Comparison of ENCODE assay signal across 10 cellular contexts in genomic region chr2:27584597-27584996, GRCh38. TPM values are rescaled to one million over a fixed set of nuclear protein-coding genes. Genes with fewer than 3 reads are reported as not detected.
DNase-seq lines count a peak whose midpoint lies in the region; ATAC-seq and TF ChIP-seq lines count a peak whose summit lies in the region.
"Had no signal": no experiment of that assay in that cellular context is flagged by ENCODE, and none has a peak within 500 bp of the region (broad histone marks: within the 10 kb centered on the region; RNA-seq: fewer than 3 reads in every experiment).

No MANE protein-coding gene starts in this region.

- peaks cover 8% of the 10 kb centered on the region for H4K20me1 ChIP-seq in SU-DHL-6 (ENCODE audit: low read depth, low read length)

- H3F3A ChIP-seq in SU-DHL-6 (ENCODE audit: insufficient read depth) = peaks cover 6% of the 10 kb centered on the region; the same call in 1 of the 2 replicates

- H3K9me3 Mint-ChIP-seq in MCF 10A (ENCODE audit: unreplicated experiment) = peaks cover 6% of the 10 kb centered on the region

- peaks cover 5% of the 10 kb centered on the region for H3K36me3 Mint-ChIP-seq in MCF 10A (ENCODE audit: insufficient read depth, unreplicated experiment)

- TF ChIP-seq POLR2A in breast epithelium (IDR thresholded peaks at IDR 0.05) (no peak), uterus (IDR thresholded peaks at IDR 0.05) (no peak)

- H3K36me3 ChIP-seq in breast epithelium = no peaks in the 10 kb centered on the region
- H3K36me3 ChIP-seq in SU-DHL-6 (ENCODE audit: low read length) = peaks cover 5% of the 10 kb centered on the region; the same call in 1 of the 2 replicates
- no peaks in the 10 kb centered on the region for H3K36me3 ChIP-seq in thoracic aorta
- H3K36me3 ChIP-seq in uterus = no peaks in the 10 kb centered on the region

- BruUV-seq in MCF 10A (replicated peaks; lab: Mats Ljungman, UMichigan) = no TSS peak

- H3K27ac ChIP-seq in breast epithelium = no peak overlapping the region
- no peak overlapping the region for H3K27ac ChIP-seq in SU-DHL-6 (ENCODE audit: low read depth, low read length)
- no peak overlapping the region for H3K27ac ChIP-seq in thoracic aorta
- H3K27ac ChIP-seq in uterus = no peak overlapping the region

- H3K9me3 ChIP-seq in breast epithelium = peaks cover 0 to 13% of the 10 kb centered on the region in 2 donors
- no peaks in the 10 kb centered on the region for H3K9me3 ChIP-seq in SU-DHL-6 (ENCODE audit: insufficient read depth, low read length)
- no peaks in the 10 kb centered on the region for H3K9me3 ChIP-seq in thoracic aorta
- H3K9me3 ChIP-seq in uterus = peaks cover 0 to 7% of the 10 kb centered on the region in 2 donors

- H3K4me3 ChIP-seq in breast epithelium = no peak overlapping the region
- peak overlapping the region; percentile 76 for H3K4me3 ChIP-seq in SU-DHL-6 (ENCODE audit: insufficient read depth, low read length, poor library complexity, severe bottlenecking)
- H3K4me3 ChIP-seq in fibroblast of the aortic adventitia (ENCODE audit: low read depth, low read length) = peak overlapping the region; percentile 85
- H3K4me3 ChIP-seq in thoracic aorta = peak overlapping the region; percentile 88
- H3K4me3 ChIP-seq in uterus = no peak overlapping the region

- TF ChIP-seq CTCF in MCF 10A (IDR thresholded peaks at IDR 0.05; ENCODE audit: unreplicated experiment) (no peak), breast epithelium (IDR thresholded peaks at IDR 0.05) (no peak), SU-DHL-6 (IDR thresholded peaks at IDR 0.05; ENCODE audit: insufficient read depth, low read length, poor library complexity, severe bottlenecking) (no peak), fibroblast of the aortic adventitia (IDR thresholded peaks at IDR 0.05; ENCODE audit: insufficient read depth, low read length) (no peak), thoracic aorta (IDR thresholded peaks at IDR 0.05) (no peak), uterus (IDR thresholded peaks at IDR 0.05) (no peak)

- peaks cover 39% of the 10 kb centered on the region for H3K4me1 Mint-ChIP-seq in MCF 10A (ENCODE audit: insufficient read depth, unreplicated experiment)

- no peaks in the 10 kb centered on the region for H3K9me2 ChIP-seq in SU-DHL-6 (replicated peaks; ENCODE audit: insufficient read depth, low read length)

- H3K4me1 ChIP-seq in breast epithelium (no peaks in the 10 kb centered on the region), thoracic aorta (ENCODE audit: control insufficient read depth in 1 of 2, low read depth in 2 of 2) (peaks cover 18 to 33% of the 10 kb centered on the region in 2 donors), uterus (peaks cover 10 to 11% of the 10 kb centered on the region in 2 donors)

- POLR2A ChIA-PET in MCF 10A (lab: Yijun Ruan, JAX) = no interaction called here

- peak overlapping the region; percentile 97 for H3K27ac Mint-ChIP-seq in MCF 10A (ENCODE audit: low read depth, unreplicated experiment)

- no peak overlapping the region for H2AFZ ChIP-seq in SU-DHL-6 (ENCODE audit: low read depth, low read length, severe bottlenecking)

- H3K9ac ChIP-seq in SU-DHL-6 (ENCODE audit: low read length) = peak overlapping the region; percentile 78

- H3K79me2 ChIP-seq in SU-DHL-6 (ENCODE audit: insufficient read depth, low read length) = peaks cover 66% of the 10 kb centered on the region

- peak overlapping the region; percentile 71 for H3K4me2 ChIP-seq in SU-DHL-6 (ENCODE audit: low read depth, low read length, poor library complexity, severe bottlenecking)

- intact Hi-C loops in MCF 10A (cut with micrococcal nuclease) (no loop called here), breast epithelium (cut with DNase I; ENCODE audit: low total_unique reads) (no loop called here), uterus (cut with DNase I; ENCODE audit: low total_unique reads) (no loop called here)

- H3K27me3 ChIP-seq in breast epithelium (no peaks in the 10 kb centered on the region), SU-DHL-6 (ENCODE audit: low read length) (no peaks in the 10 kb centered on the region), thoracic aorta (replicated peaks; ENCODE audit: insufficient read depth) (no peaks in the 10 kb centered on the region), uterus (no peaks in the 10 kb centered on the region)

- no peak for ATAC-seq in thoracic aorta (ENCODE audit: insufficient number of reproducible peaks, low FRiP score, low read depth)

- H3K4me3 Mint-ChIP-seq in MCF 10A (ENCODE audit: unreplicated experiment) = peak overlapping the region; percentile 97

- CTCF ChIA-PET in MCF 10A (lab: Yijun Ruan, JAX) = no interaction called here

- H3K27me3 Mint-ChIP-seq in MCF 10A (ENCODE audit: insufficient read depth, unreplicated experiment) = no peaks in the 10 kb centered on the region

- no peak for DNase-seq in MCF 10A (ENCODE audit: unreplicated experiment)
- no peak for DNase-seq in breast epithelium (ENCODE audit: low spot score in 2 of 2)
- DNase-seq in fibroblast of the aortic adventitia (ENCODE audit: low read depth) = no peak
- DNase-seq in thoracic aorta (ENCODE audit: low spot score) = no peak
- no peak for DNase-seq in NCI-H1436 treated with DMSO at 0.1 percent for 48 hours (lab: John Stamatoyannopoulos, UW)
- DNase-seq in uterus = no peak
- no peak for DNase-seq in stimulated activated CD4-positive, alpha-beta T cell treated with anti-CD3 and anti-CD28 coated beads, Interleukin-12 subunit alpha, Interleukin-12 subunit beta, amount 100 ng/mL, for 4 hours
- DNase-seq: NCI-H1694 treated with DMSO at 0.1 percent for 48 hours, RPMI8226 had no signal

RNA-seq across cellular contexts. Expression of gene ZNF512, which starts 1.8 kb away (rescaled TPM):
- total RNA-seq in MCF 10A (2022) (19.9 and 25.5 TPM in 2 replicates), breast epithelium (10 to 100 TPM; 28.8 to 42.7 (median 39.7) TPM), fibroblast of the aortic adventitia (ENCODE audit: low replicate concordance) (32.2 and 34.7 TPM in 2 replicates), thoracic aorta (10 to 100 TPM; 16.8 to 62.5 TPM), uterus (10 to 100 TPM; 17.9 to 82.9 (median 42.6) TPM)

RNA-seq across cellular contexts. Expression of gene CCDC121, which starts 44.2 kb away (rescaled TPM):
- total RNA-seq in MCF 10A (2022) = 0.61 and 2.3 TPM in 2 replicates
- 1 to 10 TPM; 4.9 to 8.9 (median 5.1) TPM for total RNA-seq in breast epithelium
- 3.6 and 7.0 TPM in 2 replicates for total RNA-seq in fibroblast of the aortic adventitia (ENCODE audit: low replicate concordance)
- total RNA-seq in thoracic aorta = 1 to 10 TPM; 1.9 to 2.5 TPM
- total RNA-seq in uterus = 10 to 100 TPM in 1 of 4 donors, 1 to 10 TPM in 3; 3.5 to 12.3 (median 7.3) TPM

RNA-seq across cellular contexts. Expression of gene GPN1, which starts 44.3 kb away (rescaled TPM):
- total RNA-seq in MCF 10A (2022) = 28.6 and 30.5 TPM in 2 replicates
- total RNA-seq in breast epithelium = 10 to 100 TPM; 24.2 to 30.3 (median 25.6) TPM
- total RNA-seq in fibroblast of the aortic adventitia (ENCODE audit: low replicate concordance) = 40.2 and 49.0 TPM in 2 replicates
- 10 to 100 TPM; 19.0 to 22.3 TPM for total RNA-seq in thoracic aorta
- 10 to 100 TPM; 13.3 to 38.6 (median 19.7) TPM for total RNA-seq in uterus

Comparison
In these comparisons a context has a peak if more than half of its experiments do, and no peak if none do; other contexts are left out.
1. H3K4me3 ChIP-seq: peak in SU-DHL-6 (single experiment), fibroblast of the aortic adventitia (single experiment) and thoracic aorta (single experiment); none in breast epithelium (0 of 3) and uterus (0 of 2).